17 cellular contexts compared by ENCODE assay signal in genomic region chr20:51583499-51583898, GRCh38.
"Had no signal": no experiment of that assay in that cellular context is flagged by ENCODE, and none has a peak within 500 bp of the region (broad histone marks: within the 10 kb centered on the region; RNA-seq: fewer than 3 reads in every experiment).

No MANE protein-coding gene starts in this region.

- H3K36me3 Mint-ChIP-seq: activated naive CD4-positive, alpha-beta T cell treated with anti-CD3 and anti-CD28 coated beads, Interleukin-2, amount 50 U/mL, for 24 hours; natural killer cell had no signal

- H3K27ac ChIP-seq: body of pancreas, heart left ventricle, pancreas, psoas muscle, right atrium auricular region, spleen, upper lobe of right lung had no signal

- H3K4me3 Mint-ChIP-seq: activated naive CD4-positive, alpha-beta T cell treated with anti-CD3 and anti-CD28 coated beads, Interleukin-2, amount 50 U/mL, for 24 hours; natural killer cell had no signal

- DNase-seq: activated CD4-positive, alpha-beta T cell treated with anti-CD3 and anti-CD28 coated beads, Interleukin-2, amount 50 U/mL, for 48 hours; activated gamma-delta T cell treated with Interleukin-2 at 50 U/mL for 16 hours; anterior cingulate cortex; body of pancreas; heart left ventricle; islet precursor cell; left cardiac atrium; midbrain; natural killer cell; pancreas; psoas muscle; spleen; stimulated activated CD4-positive, alpha-beta T cell treated with anti-CD3 and anti-CD28 coated beads, Interleukin-4, amount 100 ng/mL, for 24 hours; stimulated activated naive CD4-positive, alpha-beta T cell treated with Interleukin-2 at 50 U/mL for 16 hours; upper lobe of right lung had no signal

- H3K27ac Mint-ChIP-seq: natural killer cell had no signal

- H3K9me3 Mint-ChIP-seq: activated naive CD4-positive, alpha-beta T cell treated with anti-CD3 and anti-CD28 coated beads, Interleukin-2, amount 50 U/mL, for 24 hours; natural killer cell had no signal

- ATAC-seq: body of pancreas, heart left ventricle, left cardiac atrium, natural killer cell, pancreas, psoas muscle, upper lobe of right lung had no signal

- H3K4me1 ChIP-seq: body of pancreas, heart left ventricle, pancreas, psoas muscle, right atrium auricular region, upper lobe of right lung had no signal

- H3K9me3 ChIP-seq: body of pancreas, heart left ventricle, pancreas, psoas muscle, right atrium auricular region, spleen, upper lobe of right lung had no signal

- H3K27me3 Mint-ChIP-seq: activated naive CD4-positive, alpha-beta T cell treated with anti-CD3 and anti-CD28 coated beads, Interleukin-2, amount 50 U/mL, for 24 hours had no signal

- H3K36me3 ChIP-seq: heart left ventricle, pancreas, right atrium auricular region, spleen, upper lobe of right lung had no signal

- H3K27me3 ChIP-seq: body of pancreas, heart left ventricle, pancreas, right atrium auricular region, spleen, upper lobe of right lung had no signal

- H3K4me3 ChIP-seq: body of pancreas, heart left ventricle, pancreas, psoas muscle, right atrium auricular region, spleen, upper lobe of right lung had no signal
